In genomic region chr1:24103879-24104278, GRCh38 we compare ENCODE assay signal across 24 cellular contexts. TPM values are rescaled to one million over a fixed set of nuclear protein-coding genes. Genes with fewer than 3 reads are reported as not detected.
"Had no signal": no experiment of that assay in that cellular context is flagged by ENCODE, and none has a peak within 500 bp of the region (broad histone marks: within the 10 kb centered on the region; RNA-seq: fewer than 3 reads in every experiment).

No MANE protein-coding gene starts in this region.

- H3K9me3 ChIP-seq: transverse colon had no signal

- ATAC-seq: activated CD8-positive, alpha-beta T cell treated with anti-CD3 and anti-CD28 coated beads for 36 hours; left colon; naive thymus-derived CD8-positive, alpha-beta T cell; T-helper 17 cell; WTC11 had no signal

- H3K4me3 ChIP-seq: transverse colon had no signal

- DNase-seq: activated CD4-positive, alpha-beta T cell treated with anti-CD3 and anti-CD28 coated beads for 1 hour; activated CD4-positive, alpha-beta T cell treated with anti-CD3 and anti-CD28 coated beads, Interleukin-2, amount 10 ng/mL, durations not matched to agents 7 days and 5 days; activated CD8-positive, alpha-beta T cell treated with anti-CD3 and anti-CD28 coated beads for 36 hours; activated naive CD4-positive, alpha-beta T cell; activated T-cell treated with anti-CD3 and anti-CD28 coated beads, Interleukin-2, amount 50 U/mL, for 48 hours; anterior cingulate cortex; effector CD8-positive, alpha-beta T cell; hippocampal formation; immature natural killer cell; kidney; left colon; midbrain; naive thymus-derived CD8-positive, alpha-beta T cell; stimulated activated CD4-positive, alpha-beta T cell treated with anti-CD3 and anti-CD28 coated beads, Interleukin-15, amount 100 ng/mL, for 24 hours; stimulated activated CD4-positive, alpha-beta T cell treated with anti-CD3 and anti-CD28 coated beads, Interleukin-2, amount 100 ng/mL, for 24 hours; stimulated activated naive CD4-positive, alpha-beta T cell; T-helper 17 cell; transverse colon had no signal

- H3K27ac ChIP-seq: transverse colon had no signal

- H3K27me3 ChIP-seq: transverse colon had no signal

- H3K36me3 ChIP-seq: transverse colon had no signal

RNA-seq across cellular contexts. Expression of gene MYOM3, which starts 8.1 kb away (rescaled TPM):
- total RNA-seq: activated CD4-positive, alpha-beta T cell treated with anti-CD3 and anti-CD28 coated beads, Interleukin-2, amount 10 ng/mL, durations not matched to agents 7 days and 5 days; activated CD8-positive, alpha-beta T cell treated with anti-CD3 and anti-CD28 coated beads for 36 hours; activated T-helper 2 cell treated with anti-CD3 and anti-CD28 coated beads, Interferon-gamma antibody, Interleukin-2, Interleukin-4, amounts not matched to agents 10 μg/mL and 5 μg/mL and 100 μg/mL, durations not matched to agents 14 hours and 24 hours and 36 hours; frontal cortex; naive thymus-derived CD8-positive, alpha-beta T cell; T-helper 17 cell had no signal
- polyA plus RNA-seq: immature natural killer cell; naive thymus-derived CD8-positive, alpha-beta T cell had no signal

RNA-seq across cellular contexts. Expression of gene IL22RA1, which starts 39.1 kb away (rescaled TPM):
- total RNA-seq: activated CD4-positive, alpha-beta T cell treated with anti-CD3 and anti-CD28 coated beads, Interleukin-2, amount 10 ng/mL, durations not matched to agents 7 days and 5 days; activated CD8-positive, alpha-beta T cell treated with anti-CD3 and anti-CD28 coated beads for 36 hours; activated T-helper 2 cell treated with anti-CD3 and anti-CD28 coated beads, Interferon-gamma antibody, Interleukin-2, Interleukin-4, amounts not matched to agents 10 μg/mL and 5 μg/mL and 100 μg/mL, durations not matched to agents 14 hours and 24 hours and 36 hours; dermis microvascular lymphatic vessel endothelial cell; epithelial cell of proximal tubule; frontal cortex; naive thymus-derived CD8-positive, alpha-beta T cell; T-helper 17 cell; temporal lobe had no signal
- polyA plus RNA-seq: immature natural killer cell; naive thymus-derived CD8-positive, alpha-beta T cell had no signal
